In the genomic region with DNA sequence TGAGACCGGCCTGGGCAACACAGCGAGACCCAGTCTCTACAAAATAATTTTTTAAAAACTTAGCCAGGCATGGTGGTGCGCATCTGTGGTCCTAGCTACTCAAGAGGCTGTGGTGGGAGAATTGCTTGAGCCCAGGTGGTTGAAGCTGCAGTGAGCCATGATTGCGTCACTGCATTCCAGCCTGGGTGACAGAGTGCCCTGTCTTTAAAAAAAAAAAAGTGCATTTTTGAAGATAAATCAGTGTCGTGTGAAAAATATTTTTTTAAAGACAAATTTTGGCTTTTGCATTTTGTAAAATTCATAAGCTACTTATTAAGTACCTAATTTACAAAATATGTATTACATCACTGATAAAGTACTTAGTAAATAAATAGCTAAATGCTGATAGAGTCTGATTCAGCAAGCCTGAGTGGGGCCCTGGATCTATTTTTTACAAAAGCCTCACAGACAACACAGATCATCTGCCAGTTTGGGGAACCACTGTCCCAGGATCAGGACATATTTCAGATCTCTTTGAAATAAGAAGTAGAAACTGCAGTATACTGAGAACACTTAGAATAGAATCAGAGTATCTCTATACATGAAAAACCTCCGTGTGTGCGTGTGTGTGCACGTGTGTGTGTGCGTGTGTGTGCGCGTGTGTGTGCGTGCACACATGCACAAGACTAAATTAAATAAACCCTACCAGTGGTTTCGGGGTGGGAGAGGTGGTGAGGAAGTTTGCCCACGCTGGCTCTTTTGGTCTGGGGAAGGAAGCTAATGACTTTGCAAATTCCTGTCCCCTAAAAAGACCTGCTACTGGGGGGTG, we compare ENCODE assay signal across 9 cellular contexts.
A peak's percentile ranks its signal among the peaks of the same experiment; 100 is the strongest.
DNase-seq lines count a peak whose midpoint lies in the region; ATAC-seq and TF ChIP-seq lines count a peak whose summit lies in the region.
"Had no signal": no experiment of that assay in that cellular context is flagged by ENCODE, and none has a peak within 500 bp of the region (broad histone marks: within the 10 kb centered on the region; RNA-seq: fewer than 3 reads in every experiment).

No MANE protein-coding gene starts in this region.

- CTCF ChIA-PET in PC-9 (lab: Charles Lee): interaction anchor here (0.7 kb wide), 1 partner anchor 70 kb away, joined by 3 read pairs; no protein-coding TSS in a partner anchor

- H4K20me1 ChIP-seq in PC-9 (ENCODE audit: insufficient read depth): no peaks in the 10 kb centered on the region

- H3K27ac ChIP-seq in PC-9: peak overlapping the region; percentile 62
- H3K27ac ChIP-seq in psoas muscle: peak overlapping the region; percentile 70

- H3K36me3 ChIP-seq in PC-9 (ENCODE audit: low read depth) (no peaks in the 10 kb centered on the region), psoas muscle (ENCODE audit: insufficient read depth in 1 of 2, low read depth in 1 of 2) (no peaks in the 10 kb centered on the region)

- H3K9me2 ChIP-seq in PC-9 (ENCODE audit: insufficient read depth): no peaks in the 10 kb centered on the region

- peaks cover 7% of the 10 kb centered on the region; the same call in 1 of the 2 replicates for H3F3A ChIP-seq in PC-9 (ENCODE audit: insufficient read depth, low read depth)

- peaks cover 84% of the 10 kb centered on the region for H3K79me2 ChIP-seq in PC-9 (ENCODE audit: low read depth)

- no peaks in the 10 kb centered on the region for H3K27me3 ChIP-seq in PC-9 (ENCODE audit: insufficient read depth, low read depth)
- no peaks in the 10 kb centered on the region for H3K27me3 ChIP-seq in psoas muscle (ENCODE audit: insufficient read depth in 3 of 3, low read length in 2 of 3)

- 57 to 68% (median 62%) methylated on average over 14 of the region's 14 CpGs for WGBS in psoas muscle, 3 donors

- peak; percentile 24 for DNase-seq in NK-92 treated with Interleukin-12 subunit alpha and Interleukin-12 subunit beta, amount 100 ng/mL, for 24 hours (lab: John Stamatoyannopoulos, UW)
- DNase-seq in NK-92 (lab: John Stamatoyannopoulos, UW; ENCODE audit: unreplicated experiment) (no peak), PC-9 (peak; percentile 56 to 67), epithelial cell of esophagus (ENCODE audit: low read depth) (peak; percentile 68), psoas muscle (no peak), T1000 (lab: John Stamatoyannopoulos, UW) (no peak), NCI-H526 treated with DMSO at 0.1 percent for 48 hours (lab: John Stamatoyannopoulos, UW) (no peak)
- DNase-seq: nephron progenitor cell had no signal

- TF ChIP-seq CTCF in PC-9 (conservative IDR thresholded peaks at IDR 0.05) (no peak), epithelial cell of esophagus (IDR thresholded peaks at IDR 0.05; ENCODE audit: insufficient read depth, low read depth, low read length, missing control alignments) (no peak), psoas muscle (IDR thresholded peaks at IDR 0.05) (no peak)

- H2AFZ ChIP-seq in PC-9: no peak overlapping the region

- POLR2A ChIA-PET in PC-9 (lab: Charles Lee; ENCODE audit: unreplicated experiment): interaction anchor here (0.6 kb wide), 3 partner anchors 17 to 609 kb away, joined by 3 to 5 read pairs (median 3); no protein-coding TSS in a partner anchor

- no peak for ATAC-seq in psoas muscle
- no peak for ATAC-seq in GM18519 (IDR thresholded peaks at IDR 0.05; ENCODE audit: low FRiP score, unreplicated experiment)

- H3K9me3 ChIP-seq in PC-9 (ENCODE audit: insufficient read depth, low read depth): no peaks in the 10 kb centered on the region
- no peaks in the 10 kb centered on the region for H3K9me3 ChIP-seq in psoas muscle

- H3K4me1 ChIP-seq in PC-9 (replicated peaks; ENCODE audit: insufficient read depth) (peaks cover 23% of the 10 kb centered on the region), psoas muscle (peaks cover 72% of the 10 kb centered on the region)

- intact Hi-C loops in PC-9 (cut with micrococcal nuclease; ENCODE audit: unreplicated experiment): no loop called here
- intact Hi-C loops in psoas muscle (cut with DNase I): no loop called here

- peak overlapping the region; percentile 42 for H3K4me2 ChIP-seq in PC-9

- no TSS peak for BruUV-seq in PC-9 (replicated peaks; lab: Mats Ljungman, UMichigan)

- H3K4me3 ChIP-seq in PC-9 (no peak overlapping the region), epithelial cell of esophagus (ENCODE audit: low read length) (no peak overlapping the region), psoas muscle (peak overlapping the region; percentile 39)

Comparison
In these comparisons a context has a peak if more than half of its experiments do, and no peak if none do; other contexts are left out.
1. DNase-seq: peak in NK-92 treated with Interleukin-12 subunit alpha and Interleukin-12 subunit beta, amount 100 ng/mL, for 24 hours (single experiment), PC-9 (2 of 2) and epithelial cell of esophagus (single experiment); none in NK-92 (single experiment), psoas muscle (0 of 2), T1000 (single experiment) and NCI-H526 treated with DMSO at 0.1 percent for 48 hours (single experiment).